Comparison of ENCODE assay signal across 1 cellular context in the genomic region with DNA sequence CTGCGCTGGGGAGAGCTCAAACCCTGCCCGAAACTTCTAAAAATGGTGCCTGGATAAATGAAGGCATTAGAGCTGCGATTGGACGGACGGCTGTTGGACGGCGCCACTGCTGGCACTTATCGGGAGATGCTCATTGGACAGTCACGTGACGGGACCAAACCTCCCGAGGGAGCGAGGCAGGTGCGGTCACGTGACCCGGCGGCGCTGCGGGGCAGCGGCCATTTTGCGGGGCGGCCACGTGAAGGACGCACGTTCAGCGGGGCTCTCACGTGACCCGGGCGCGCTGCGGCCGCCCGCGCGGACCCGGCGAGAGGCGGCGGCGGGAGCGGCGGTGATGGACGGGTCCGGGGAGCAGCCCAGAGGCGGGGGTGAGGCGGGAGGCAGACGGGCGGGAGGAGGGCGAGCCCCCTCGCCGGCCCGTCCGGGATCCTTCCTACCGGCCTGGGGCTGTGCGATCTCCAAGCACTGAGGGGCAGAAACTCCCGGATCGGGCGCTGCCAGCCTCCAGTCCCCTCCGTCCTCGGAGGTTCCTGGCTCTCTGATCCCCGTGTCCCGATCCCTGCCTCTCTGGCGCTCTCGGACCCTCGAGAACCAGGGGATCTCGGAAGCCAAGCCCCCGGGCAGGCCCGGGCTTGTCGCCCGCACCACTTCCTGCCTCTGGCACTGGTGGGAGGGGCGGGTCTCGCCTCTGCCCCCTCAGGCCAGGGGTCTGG.
TF ChIP-seq lines count a peak whose summit lies in the region.

A gene (plus strand): TSS at position 281 of the 713 bp plus-strand sequence. CDS start 54 bp downstream, at position 335.

TF ChIP-seq in HepG2, 621 proteins besides CTCF, POLR2A, EP300 and RAD21 (continued from another document and continues in another):
- TF ChIP-seq, protein P1, sequence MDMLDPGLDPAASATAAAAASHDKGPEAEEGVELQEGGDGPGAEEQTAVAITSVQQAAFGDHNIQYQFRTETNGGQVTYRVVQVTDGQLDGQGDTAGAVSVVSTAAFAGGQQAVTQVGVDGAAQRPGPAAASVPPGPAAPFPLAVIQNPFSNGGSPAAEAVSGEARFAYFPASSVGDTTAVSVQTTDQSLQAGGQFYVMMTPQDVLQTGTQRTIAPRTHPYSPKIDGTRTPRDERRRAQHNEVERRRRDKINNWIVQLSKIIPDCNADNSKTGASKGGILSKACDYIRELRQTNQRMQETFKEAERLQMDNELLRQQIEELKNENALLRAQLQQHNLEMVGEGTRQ (IDR thresholded peaks at IDR 0.05; ENCODE audit: low read depth, low read length) = peak; percentile 100
- TF ChIP-seq, protein P1 (CRISPR knock-in tag; IDR thresholded peaks at IDR 0.05; ENCODE audit: borderline replicate concordance) = peak; percentile 96; the same call in 1 of the 2 replicates
- TF ChIP-seq, protein P2, sequence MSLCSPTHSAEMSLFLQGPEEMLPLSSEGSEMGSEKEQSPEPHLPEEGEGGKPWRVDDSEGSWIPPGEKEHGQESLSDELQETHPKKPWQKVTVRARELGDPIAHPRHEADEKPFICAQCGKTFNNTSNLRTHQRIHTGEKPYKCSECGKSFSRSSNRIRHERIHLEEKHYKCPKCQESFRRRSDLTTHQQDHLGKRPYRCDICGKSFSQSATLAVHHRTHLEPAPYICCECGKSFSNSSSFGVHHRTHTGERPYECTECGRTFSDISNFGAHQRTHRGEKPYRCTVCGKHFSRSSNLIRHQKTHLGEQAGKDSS (CRISPR knock-in tag; IDR thresholded peaks at IDR 0.05; ENCODE audit: borderline replicate concordance, low read depth) = no peak; the same call in 1 of the 2 replicates
- TF ChIP-seq ZFP82 (CRISPR knock-in tag; IDR thresholded peaks at IDR 0.05; ENCODE audit: borderline replicate concordance) (no peak), MED8 (CRISPR knock-in tag; IDR thresholded peaks at IDR 0.05; ENCODE audit: insufficient replicate concordance) (peak; percentile 60), CBFB (CRISPR knock-in tag; IDR thresholded peaks at IDR 0.05) (peak; percentile 63; the same call in 1 of the 2 replicates), ARNT2 (CRISPR knock-in tag; IDR thresholded peaks at IDR 0.05; ENCODE audit: low read depth) (peak; percentile 69), ZNF564 (CRISPR knock-in tag; IDR thresholded peaks at IDR 0.05) (no peak; the same call in 1 of the 2 replicates), IRX3 (CRISPR knock-in tag; IDR thresholded peaks at IDR 0.05; ENCODE audit: borderline replicate concordance, low read depth) (peak; percentile 75; the same call in 1 of the 2 replicates), NR2F1 (CRISPR knock-in tag; IDR thresholded peaks at IDR 0.05) (peak in 1 of 2 experiments; percentile 57; a peak in 2 of 4 replicates), ZNF737 (CRISPR knock-in tag; IDR thresholded peaks at IDR 0.05; ENCODE audit: borderline replicate concordance) (no peak), CBX2 (IDR thresholded peaks at IDR 0.05; ENCODE audit: low read depth, low read length) (no peak), CBX2 (CRISPR knock-in tag; IDR thresholded peaks at IDR 0.05; ENCODE audit: low read depth) (no peak), ARID2 (CRISPR knock-in tag; IDR thresholded peaks at IDR 0.05; ENCODE audit: borderline replicate concordance) (no peak), PCBP1 (IDR thresholded peaks at IDR 0.05; ENCODE audit: borderline replicate concordance, low read depth, low read length) (0 out of 2 replicates have a peak, but pooled peaks have one; percentile 44), MIXL1 (CRISPR knock-in tag; IDR thresholded peaks at IDR 0.05) (peak; percentile 50; the same call in 1 of the 2 replicates), TAF15 (IDR thresholded peaks at IDR 0.05; ENCODE audit: low read depth, low read length, poor library complexity, severe bottlenecking) (no peak), GTF2F1 (IDR thresholded peaks at IDR 0.05; ENCODE audit: low read length) (peak; percentile 97), ZMYM3 (CRISPR knock-in tag; IDR thresholded peaks at IDR 0.05) (no peak), ZFP36L1 (CRISPR knock-in tag; IDR thresholded peaks at IDR 0.05) (0 out of 2 replicates have a peak, but pooled peaks have one; percentile 67), KDM5B (CRISPR knock-in tag; IDR thresholded peaks at IDR 0.05; ENCODE audit: borderline replicate concordance) (peak; percentile 85), ZNF547 (CRISPR knock-in tag; IDR thresholded peaks at IDR 0.05) (peak; percentile 62; the same call in 1 of the 2 replicates), CAMTA2 (CRISPR knock-in tag; IDR thresholded peaks at IDR 0.05; ENCODE audit: borderline replicate concordance) (peak; percentile 62; the same call in 1 of the 2 replicates), AGO2 (optimal IDR thresholded peaks at IDR 0.05; ENCODE audit: low read depth, low read length) (peak; percentile 93), NFIB (CRISPR knock-in tag; IDR thresholded peaks at IDR 0.05; ENCODE audit: borderline replicate concordance) (no peak)
- TF ChIP-seq, protein P3, sequence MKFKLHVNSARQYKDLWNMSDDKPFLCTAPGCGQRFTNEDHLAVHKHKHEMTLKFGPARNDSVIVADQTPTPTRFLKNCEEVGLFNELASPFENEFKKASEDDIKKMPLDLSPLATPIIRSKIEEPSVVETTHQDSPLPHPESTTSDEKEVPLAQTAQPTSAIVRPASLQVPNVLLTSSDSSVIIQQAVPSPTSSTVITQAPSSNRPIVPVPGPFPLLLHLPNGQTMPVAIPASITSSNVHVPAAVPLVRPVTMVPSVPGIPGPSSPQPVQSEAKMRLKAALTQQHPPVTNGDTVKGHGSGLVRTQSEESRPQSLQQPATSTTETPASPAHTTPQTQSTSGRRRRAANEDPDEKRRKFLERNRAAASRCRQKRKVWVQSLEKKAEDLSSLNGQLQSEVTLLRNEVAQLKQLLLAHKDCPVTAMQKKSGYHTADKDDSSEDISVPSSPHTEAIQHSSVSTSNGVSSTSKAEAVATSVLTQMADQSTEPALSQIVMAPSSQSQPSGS (CRISPR knock-in tag; IDR thresholded peaks at IDR 0.05) = no peak
- TF ChIP-seq, protein P4, sequence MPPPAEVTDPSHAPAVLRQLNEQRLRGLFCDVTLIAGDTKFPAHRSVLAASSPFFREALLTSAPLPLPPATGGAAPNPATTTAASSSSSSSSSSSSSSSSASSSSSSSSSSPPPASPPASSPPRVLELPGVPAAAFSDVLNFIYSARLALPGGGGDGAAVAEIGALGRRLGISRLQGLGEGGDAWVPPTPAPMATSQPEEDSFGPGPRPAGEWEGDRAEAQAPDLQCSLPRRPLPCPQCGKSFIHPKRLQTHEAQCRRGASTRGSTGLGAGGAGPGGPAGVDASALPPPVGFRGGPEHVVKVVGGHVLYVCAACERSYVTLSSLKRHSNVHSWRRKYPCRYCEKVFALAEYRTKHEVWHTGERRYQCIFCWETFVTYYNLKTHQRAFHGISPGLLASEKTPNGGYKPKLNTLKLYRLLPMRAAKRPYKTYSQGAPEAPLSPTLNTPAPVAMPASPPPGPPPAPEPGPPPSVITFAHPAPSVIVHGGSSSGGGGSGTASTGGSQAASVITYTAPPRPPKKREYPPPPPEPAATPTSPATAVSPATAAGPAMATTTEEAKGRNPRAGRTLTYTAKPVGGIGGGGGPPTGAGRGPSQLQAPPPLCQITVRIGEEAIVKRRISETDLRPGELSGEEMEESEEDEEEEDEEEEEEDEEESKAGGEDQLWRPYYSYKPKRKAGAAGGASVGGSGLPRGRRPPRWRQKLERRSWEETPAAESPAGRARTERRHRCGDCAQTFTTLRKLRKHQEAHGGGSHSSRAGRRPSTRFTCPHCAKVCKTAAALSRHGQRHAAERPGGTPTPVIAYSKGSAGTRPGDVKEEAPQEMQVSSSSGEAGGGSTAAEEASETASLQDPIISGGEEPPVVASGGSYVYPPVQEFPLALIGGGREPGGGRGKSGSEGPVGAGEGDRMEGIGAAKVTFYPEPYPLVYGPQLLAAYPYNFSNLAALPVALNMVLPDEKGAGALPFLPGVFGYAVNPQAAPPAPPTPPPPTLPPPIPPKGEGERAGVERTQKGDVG (CRISPR knock-in tag; IDR thresholded peaks at IDR 0.05; ENCODE audit: borderline replicate concordance) = no peak
- TF ChIP-seq, protein P5, sequence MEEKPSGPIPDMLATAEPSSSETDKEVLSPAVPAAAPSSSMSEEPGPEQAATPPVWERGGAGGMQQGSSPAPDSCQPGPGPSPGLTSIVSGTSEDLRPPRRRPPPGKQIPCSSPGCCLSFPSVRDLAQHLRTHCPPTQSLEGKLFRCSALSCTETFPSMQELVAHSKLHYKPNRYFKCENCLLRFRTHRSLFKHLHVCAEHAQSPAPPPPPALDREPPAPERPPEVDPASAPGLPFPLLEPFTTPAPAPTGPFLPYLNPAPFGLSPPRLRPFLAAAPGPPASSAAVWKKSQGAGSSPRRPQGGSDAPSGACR (CRISPR knock-in tag; IDR thresholded peaks at IDR 0.05) = no peak
- TF ChIP-seq, protein P6, sequence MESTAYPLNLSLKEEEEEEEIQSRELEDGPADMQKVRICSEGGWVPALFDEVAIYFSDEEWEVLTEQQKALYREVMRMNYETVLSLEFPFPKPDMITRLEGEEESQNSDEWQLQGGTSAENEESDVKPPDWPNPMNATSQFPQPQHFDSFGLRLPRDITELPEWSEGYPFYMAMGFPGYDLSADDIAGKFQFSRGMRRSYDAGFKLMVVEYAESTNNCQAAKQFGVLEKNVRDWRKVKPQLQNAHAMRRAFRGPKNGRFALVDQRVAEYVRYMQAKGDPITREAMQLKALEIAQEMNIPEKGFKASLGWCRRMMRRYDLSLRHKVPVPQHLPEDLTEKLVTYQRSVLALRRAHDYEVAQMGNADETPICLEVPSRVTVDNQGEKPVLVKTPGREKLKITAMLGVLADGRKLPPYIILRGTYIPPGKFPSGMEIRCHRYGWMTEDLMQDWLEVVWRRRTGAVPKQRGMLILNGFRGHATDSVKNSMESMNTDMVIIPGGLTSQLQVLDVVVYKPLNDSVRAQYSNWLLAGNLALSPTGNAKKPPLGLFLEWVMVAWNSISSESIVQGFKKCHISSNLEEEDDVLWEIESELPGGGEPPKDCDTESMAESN (CRISPR knock-in tag; conservative IDR thresholded peaks at IDR 0.05) = peak; percentile 78; the same call in 1 of the 2 replicates
- TF ChIP-seq, protein P7, sequence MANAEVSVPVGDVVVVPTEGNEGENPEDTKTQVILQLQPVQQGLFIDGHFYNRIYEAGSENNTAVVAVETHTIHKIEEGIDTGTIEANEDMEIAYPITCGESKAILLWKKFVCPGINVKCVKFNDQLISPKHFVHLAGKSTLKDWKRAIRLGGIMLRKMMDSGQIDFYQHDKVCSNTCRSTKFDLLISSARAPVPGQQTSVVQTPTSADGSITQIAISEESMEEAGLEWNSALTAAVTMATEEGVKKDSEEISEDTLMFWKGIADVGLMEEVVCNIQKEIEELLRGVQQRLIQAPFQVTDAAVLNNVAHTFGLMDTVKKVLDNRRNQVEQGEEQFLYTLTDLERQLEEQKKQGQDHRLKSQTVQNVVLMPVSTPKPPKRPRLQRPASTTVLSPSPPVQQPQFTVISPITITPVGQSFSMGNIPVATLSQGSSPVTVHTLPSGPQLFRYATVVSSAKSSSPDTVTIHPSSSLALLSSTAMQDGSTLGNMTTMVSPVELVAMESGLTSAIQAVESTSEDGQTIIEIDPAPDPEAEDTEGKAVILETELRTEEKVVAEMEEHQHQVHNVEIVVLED (CRISPR knock-in tag; IDR thresholded peaks at IDR 0.05; ENCODE audit: borderline replicate concordance) = peak; percentile 98
- TF ChIP-seq, protein P8, sequence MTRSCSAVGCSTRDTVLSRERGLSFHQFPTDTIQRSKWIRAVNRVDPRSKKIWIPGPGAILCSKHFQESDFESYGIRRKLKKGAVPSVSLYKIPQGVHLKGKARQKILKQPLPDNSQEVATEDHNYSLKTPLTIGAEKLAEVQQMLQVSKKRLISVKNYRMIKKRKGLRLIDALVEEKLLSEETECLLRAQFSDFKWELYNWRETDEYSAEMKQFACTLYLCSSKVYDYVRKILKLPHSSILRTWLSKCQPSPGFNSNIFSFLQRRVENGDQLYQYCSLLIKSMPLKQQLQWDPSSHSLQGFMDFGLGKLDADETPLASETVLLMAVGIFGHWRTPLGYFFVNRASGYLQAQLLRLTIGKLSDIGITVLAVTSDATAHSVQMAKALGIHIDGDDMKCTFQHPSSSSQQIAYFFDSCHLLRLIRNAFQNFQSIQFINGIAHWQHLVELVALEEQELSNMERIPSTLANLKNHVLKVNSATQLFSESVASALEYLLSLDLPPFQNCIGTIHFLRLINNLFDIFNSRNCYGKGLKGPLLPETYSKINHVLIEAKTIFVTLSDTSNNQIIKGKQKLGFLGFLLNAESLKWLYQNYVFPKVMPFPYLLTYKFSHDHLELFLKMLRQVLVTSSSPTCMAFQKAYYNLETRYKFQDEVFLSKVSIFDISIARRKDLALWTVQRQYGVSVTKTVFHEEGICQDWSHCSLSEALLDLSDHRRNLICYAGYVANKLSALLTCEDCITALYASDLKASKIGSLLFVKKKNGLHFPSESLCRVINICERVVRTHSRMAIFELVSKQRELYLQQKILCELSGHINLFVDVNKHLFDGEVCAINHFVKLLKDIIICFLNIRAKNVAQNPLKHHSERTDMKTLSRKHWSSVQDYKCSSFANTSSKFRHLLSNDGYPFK (CRISPR knock-in tag; IDR thresholded peaks at IDR 0.05; ENCODE audit: borderline replicate concordance) = peak; percentile 52; the same call in 1 of the 2 replicates
- TF ChIP-seq, protein P9, sequence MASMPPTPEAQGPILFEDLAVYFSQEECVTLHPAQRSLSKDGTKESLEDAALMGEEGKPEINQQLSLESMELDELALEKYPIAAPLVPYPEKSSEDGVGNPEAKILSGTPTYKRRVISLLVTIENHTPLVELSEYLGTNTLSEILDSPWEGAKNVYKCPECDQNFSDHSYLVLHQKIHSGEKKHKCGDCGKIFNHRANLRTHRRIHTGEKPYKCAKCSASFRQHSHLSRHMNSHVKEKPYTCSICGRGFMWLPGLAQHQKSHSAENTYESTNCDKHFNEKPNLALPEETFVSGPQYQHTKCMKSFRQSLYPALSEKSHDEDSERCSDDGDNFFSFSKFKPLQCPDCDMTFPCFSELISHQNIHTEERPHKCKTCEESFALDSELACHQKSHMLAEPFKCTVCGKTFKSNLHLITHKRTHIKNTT (CRISPR knock-in tag; IDR thresholded peaks at IDR 0.05) = no peak
